Comparison of ENCODE assay signal across 24 cellular contexts in the genomic region with DNA sequence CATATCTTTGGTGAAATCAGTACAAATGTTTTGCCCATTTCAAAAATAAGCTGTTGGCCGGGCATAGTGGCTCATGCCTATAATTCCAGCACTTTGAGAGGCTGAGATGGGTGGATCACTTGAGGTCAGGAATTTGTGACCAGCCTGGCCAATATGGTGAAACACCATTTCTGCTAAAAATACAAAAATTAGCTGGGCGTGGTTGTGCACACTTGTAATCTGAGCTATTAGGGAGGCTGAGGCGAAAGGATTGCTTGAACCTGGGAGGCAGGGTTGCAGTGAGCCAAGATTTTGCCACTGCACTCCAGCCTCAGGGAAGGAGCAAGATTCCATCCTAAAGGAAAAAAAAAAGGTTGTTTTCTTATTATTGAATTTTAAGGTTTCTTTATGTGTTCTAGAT.
A peak's percentile ranks its signal among the peaks of the same experiment; 100 is the strongest.
DNase-seq lines count a peak whose midpoint lies in the region; ATAC-seq and TF ChIP-seq lines count a peak whose summit lies in the region.
"Had no signal": no experiment of that assay in that cellular context is flagged by ENCODE, and none has a peak within 500 bp of the region (broad histone marks: within the 10 kb centered on the region; RNA-seq: fewer than 3 reads in every experiment).

No MANE protein-coding gene starts in this region.

- H3K27ac ChIP-seq in Panc1 (ENCODE audit: low read length) (peak overlapping the region; percentile 62), thoracic aorta (peak overlapping the region; percentile 48 to 52)
- H3K27ac ChIP-seq: BLaER1 treated with 17β-estradiol and CSF1 and Interleukin-3, amounts not matched to agents 10 nM and 100 nM; cardiac muscle cell; SK-N-MC had no signal

- BruUV-seq in Panc1 (replicated peaks; lab: Mats Ljungman, UMichigan): no TSS peak

- H3K36me3 ChIP-seq in Panc1 (ENCODE audit: control insufficient read depth, insufficient read depth, low read length) (no peaks in the 10 kb centered on the region), thoracic aorta (no peaks in the 10 kb centered on the region)
- H3K36me3 ChIP-seq: cardiac muscle cell had no signal

- no peak for TF ChIP-seq CTCF in Panc1 (IDR thresholded peaks at IDR 0.05)
- TF ChIP-seq CTCF in thoracic aorta (IDR thresholded peaks at IDR 0.05): no peak

- POLR2A ChIA-PET in Panc1 (lab: Charles Lee): no interaction called here

- H3K4me1 ChIP-seq in Panc1 (ENCODE audit: control insufficient read depth, insufficient read depth, low read length) (peaks cover 37% of the 10 kb centered on the region), thoracic aorta (ENCODE audit: control insufficient read depth in 1 of 2, low read depth in 2 of 2) (peaks cover 39 to 86% of the 10 kb centered on the region in 2 donors)

- H3K4me3 ChIP-seq in Panc1 (ENCODE audit: low read depth in 2 of 2, low read length in 2 of 2): no peak overlapping the region
- no peak overlapping the region for H3K4me3 ChIP-seq in thoracic aorta
- H3K4me3 ChIP-seq: BLaER1 treated with 17β-estradiol and CSF1 and Interleukin-3, amounts not matched to agents 10 nM and 100 nM; cardiac muscle cell; GM23338; SK-N-MC; skin epidermis had no signal

- intact Hi-C loops in Panc1 (cut with micrococcal nuclease; ENCODE audit: unreplicated experiment): no loop called here

- DNase-seq in HCEC 1CT (peak; percentile 21), Panc1 (ENCODE audit: low read depth, low spot score) (no peak), fibroblast of gingiva (ENCODE audit: low read depth) (peak; percentile 78), thoracic aorta (ENCODE audit: low spot score) (no peak), mesenteric fat pad (ENCODE audit: low spot score) (no peak), glomerular visceral epithelial cell (ENCODE audit: extremely low spot score) (no peak)
- DNase-seq: activated effector memory CD4-positive, alpha-beta T cell treated with Interleukin-2 at 50 U/mL for 16 hours; activated T-cell treated with anti-CD3 and anti-CD28 coated beads for 4 hours; aorta; dermis blood vessel endothelial cell; DMS79; islet precursor cell; left ventricle myocardium superior; NCI-H1105 treated with DMSO at 0.1 percent for 48 hours; NCI-H2029 treated with DMSO at 0.1 percent for 48 hours; NCI-H345; NCI-H748 treated with DMSO at 0.1 percent for 48 hours; RPMI8226 had no signal

- H3K27me3 ChIP-seq in Panc1 (ENCODE audit: control insufficient read depth, insufficient read depth, low read length) (no peaks in the 10 kb centered on the region), thoracic aorta (replicated peaks; ENCODE audit: insufficient read depth) (no peaks in the 10 kb centered on the region)
- H3K27me3 ChIP-seq: BLaER1 treated with 17β-estradiol and CSF1 and Interleukin-3, amounts not matched to agents 10 nM and 100 nM; cardiac muscle cell had no signal

- no peaks in the 10 kb centered on the region for H3K9me3 ChIP-seq in Panc1 (ENCODE audit: control insufficient read depth, insufficient read depth, low read depth, low read length)
- no peaks in the 10 kb centered on the region for H3K9me3 ChIP-seq in thoracic aorta
- H3K9me3 ChIP-seq: BLaER1 treated with 17β-estradiol and CSF1 and Interleukin-3, amounts not matched to agents 10 nM and 100 nM had no signal

- ATAC-seq in Panc1: no peak
- ATAC-seq in thoracic aorta (ENCODE audit: insufficient number of reproducible peaks, low FRiP score, low read depth): no peak
- no peak for ATAC-seq in GM21360 (IDR thresholded peaks at IDR 0.05; ENCODE audit: unreplicated experiment)
- ATAC-seq: GM23338, left ventricle myocardium superior had no signal

- CTCF ChIA-PET in Panc1 (lab: Charles Lee): no interaction called here

- in situ Hi-C loops in Panc1 (cut with HindIII; ENCODE audit: low pct_unique_long_range_greater_than_20kb, low sequenced_read_pairs): no loop called here

Comparison
In these comparisons a context has a peak if more than half of its experiments do, and no peak if none do; other contexts are left out.
1. DNase-seq: peak in HCEC 1CT (single experiment) and fibroblast of gingiva (single experiment); none in Panc1 (single experiment), thoracic aorta (single experiment), mesenteric fat pad (single experiment) and glomerular visceral epithelial cell (single experiment).